22 cellular contexts compared by ENCODE assay signal in the genomic region with DNA sequence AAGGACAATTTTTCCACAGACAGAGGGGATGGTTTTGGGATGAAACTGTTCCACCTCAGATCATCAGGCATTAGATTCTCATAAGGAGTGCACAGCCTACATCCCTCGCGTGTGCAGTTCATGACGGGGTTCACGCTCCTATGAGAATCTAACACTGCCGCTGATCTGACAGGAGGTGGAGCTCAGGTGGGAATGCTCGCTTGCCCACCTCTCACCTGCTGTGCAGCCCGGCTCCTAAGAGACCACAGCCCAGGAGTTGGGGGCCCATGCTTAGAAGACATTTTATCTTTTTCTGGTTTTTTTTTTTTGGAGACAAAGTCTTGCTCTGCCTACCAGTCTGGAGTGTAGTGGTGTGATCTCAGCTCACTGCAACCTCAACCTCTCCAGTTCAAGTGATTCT. TPM values are rescaled to one million over a fixed set of nuclear protein-coding genes. Genes with fewer than 3 reads are reported as not detected.
DNase-seq lines count a peak whose midpoint lies in the region; ATAC-seq, FAIRE-seq and TF ChIP-seq lines count a peak whose summit lies in the region.
"Had no signal": no experiment of that assay in that cellular context is flagged by ENCODE, and none has a peak within 500 bp of the region (broad histone marks: within the 10 kb centered on the region; RNA-seq: fewer than 3 reads in every experiment).

No MANE protein-coding gene starts in this region.

- no peaks in the 10 kb centered on the region for H3K27me3 Mint-ChIP-seq in activated CD8-positive, alpha-beta T cell treated with anti-CD3 and anti-CD28 coated beads, Interleukin-2, amount 10 ng/mL, durations not matched to agents 7 days and 5 days (ENCODE audit: low read depth)
- H3K27me3 Mint-ChIP-seq in activated CD8-positive, alpha-beta T cell treated with anti-CD3 and anti-CD28 coated beads for 36 hours = no peaks in the 10 kb centered on the region
- no peaks in the 10 kb centered on the region for H3K27me3 Mint-ChIP-seq in IgD-negative memory B cell

- peaks cover 55% of the 10 kb centered on the region for H3K4me1 Mint-ChIP-seq in activated CD8-positive, alpha-beta T cell treated with anti-CD3 and anti-CD28 coated beads, Interleukin-2, amount 10 ng/mL, durations not matched to agents 7 days and 5 days (ENCODE audit: low read depth)
- H3K4me1 Mint-ChIP-seq in activated CD8-positive, alpha-beta T cell treated with anti-CD3 and anti-CD28 coated beads for 36 hours (ENCODE audit: low read depth) = peaks cover 78% of the 10 kb centered on the region
- peaks cover 60 to 73% (median 64%) of the 10 kb centered on the region in 3 donors for H3K4me1 Mint-ChIP-seq in IgD-negative memory B cell

- no peak overlapping the region for H3K56ac ChIP-seq in H1 (replicated peaks; ENCODE audit: insufficient read length, low read depth, low read length)

- H3K18ac ChIP-seq in H1 (ENCODE audit: extremely low read depth, low read length) = no peak overlapping the region; the same call in 1 of the 2 replicates

- H4K8ac ChIP-seq in H1 (ENCODE audit: extremely low read depth, insufficient read depth, low read length) = no peak overlapping the region

- intact Hi-C loops in activated CD8-positive, alpha-beta T cell treated with anti-CD3 and anti-CD28 coated beads for 36 hours (cut with micrococcal nuclease) = no loop called here
- intact Hi-C loops in posterior vena cava (cut with DNase I) = loop anchor here in 1 of 2 donors (5.0 kb wide), 1 partner anchor 78 kb away; no protein-coding TSS in a partner anchor

- no peak overlapping the region for H2BK20ac ChIP-seq in H1 (ENCODE audit: low read length)

- peaks cover 8 to 30% (median 19%) of the 10 kb centered on the region in 4 experiments; a peak in 7 of 8 replicates for H3K36me3 ChIP-seq in H1 (ENCODE audit: control insufficient read depth in 2 of 4, insufficient read depth in 4 of 4, low read length in 3 of 4)
- H3K36me3 ChIP-seq in SK-N-SH (replicated peaks in 1 of 2; ENCODE audit: control insufficient read depth in 1 of 2, insufficient read depth in 2 of 2, low read length in 1 of 2) = peaks cover 12 to 37% of the 10 kb centered on the region in 2 experiments

- H2BK15ac ChIP-seq in H1 (ENCODE audit: low read length) = no peak overlapping the region

- peaks cover 3% of the 10 kb centered on the region for H3F3A ChIP-seq in SK-N-SH (replicated peaks; ENCODE audit: insufficient read depth)

- H2BK12ac ChIP-seq in H1 (ENCODE audit: low read depth, low read length) = no peak overlapping the region

- WGBS in H1 (ENCODE audit: extremely low coverage in 1 of 2, insufficient coverage in 1 of 2, insufficient read length in 1 of 2, insufficient replicate concordance in 2 of 2, low coverage in 1 of 2, low lambda C conversion rate in 2 of 2, missing lambda C conversion rate in 1 of 2), 2 experiments = 94% methylated on average over 7 of the region's 7 CpGs; no CpG with 5 or more reads in 1 of the 2 experiments
- 98% methylated on average over 7 of the region's 7 CpGs for WGBS in SK-N-SH (ENCODE audit: low lambda C conversion rate)

- TF ChIP-seq RAD21 in H1 (IDR thresholded peaks at IDR 0.05 in 1 of 2, conservative IDR thresholded peaks at IDR 0.05 in 1 of 2; ENCODE audit: low read depth in 2 of 2, low read length in 2 of 2) (no peak), SK-N-SH (IDR thresholded peaks at IDR 0.05; ENCODE audit: low read length) (no peak)

- FAIRE-seq in H1 (lab: Jason Lieb, UNC) = no peak
- FAIRE-seq: GM19239, HTR-8/SVneo had no signal

- peak overlapping the region; percentile 63 for H3K27ac Mint-ChIP-seq in activated CD8-positive, alpha-beta T cell treated with anti-CD3 and anti-CD28 coated beads, Interleukin-2, amount 10 ng/mL, durations not matched to agents 7 days and 5 days
- H3K27ac Mint-ChIP-seq in activated CD8-positive, alpha-beta T cell treated with anti-CD3 and anti-CD28 coated beads for 36 hours = no peak overlapping the region
- H3K27ac Mint-ChIP-seq in IgD-negative memory B cell = peak overlapping the region in 2 of 3 donors; percentile 37 to 83

- H2BK120ac ChIP-seq in H1 (replicated peaks; ENCODE audit: low read depth, low read length) = no peak overlapping the region

- H2AFZ ChIP-seq in H1 (ENCODE audit: low read length) (no peak overlapping the region), SK-N-SH (ENCODE audit: low read depth) (no peak overlapping the region)
- H2AFZ ChIP-seq: GM23248 had no signal

- no peaks in the 10 kb centered on the region for H3K27me3 ChIP-seq in H1 (replicated peaks in 1 of 4; ENCODE audit: control insufficient read depth in 3 of 4, extremely low read depth in 1 of 4, insufficient read depth in 3 of 4, low read length in 3 of 4)
- H3K27me3 ChIP-seq in SK-N-SH (ENCODE audit: insufficient read depth) = no peaks in the 10 kb centered on the region
- H3K27me3 ChIP-seq: Peyer's patch had no signal

- H4K5ac ChIP-seq in H1 (ENCODE audit: insufficient read length, low read depth, low read length) = no peak overlapping the region

- H3K9me3 ChIP-seq in H1 (ENCODE audit: insufficient read depth in 2 of 2, low read depth in 1 of 2, low read length in 1 of 2) (peaks cover 0 to 4% of the 10 kb centered on the region in 2 experiments; a peak in 1 of 4 replicates), SK-N-SH (no peaks in the 10 kb centered on the region)
- H3K9me3 ChIP-seq: Caco-2, Peyer's patch had no signal

- no peak overlapping the region for H3K23ac ChIP-seq in H1 (ENCODE audit: insufficient read length)

- no peak for ATAC-seq in activated CD8-positive, alpha-beta T cell treated with anti-CD3 and anti-CD28 coated beads, Interleukin-2, amount 10 ng/mL, durations not matched to agents 7 days and 5 days
- ATAC-seq in activated CD8-positive, alpha-beta T cell treated with anti-CD3 and anti-CD28 coated beads for 36 hours = no peak
- ATAC-seq: Right ventricle myocardium inferior had no signal

- no peak overlapping the region for H3K4ac ChIP-seq in H1 (replicated peaks; ENCODE audit: insufficient read length, low read depth, low read length)

- H3K4me1 ChIP-seq in H1 (replicated peaks in 1 of 4; ENCODE audit: control insufficient read depth in 3 of 4, insufficient read depth in 4 of 4, low read length in 3 of 4) (no peaks in the 10 kb centered on the region; a peak in 1 of 7 replicates), SK-N-SH (ENCODE audit: control insufficient read depth in 1 of 2, insufficient read depth in 2 of 2, low read depth in 1 of 2, low read length in 1 of 2) (peaks cover 0 to 16% of the 10 kb centered on the region in 2 experiments; a peak in 1 of 4 replicates)
- H3K4me1 ChIP-seq: Caco-2 had no signal

- H2AK5ac ChIP-seq in H1 (ENCODE audit: low read depth, low read length) = no peak overlapping the region

- H3K36me3 Mint-ChIP-seq in activated CD8-positive, alpha-beta T cell treated with anti-CD3 and anti-CD28 coated beads, Interleukin-2, amount 10 ng/mL, durations not matched to agents 7 days and 5 days (ENCODE audit: low read depth) = peaks cover 69% of the 10 kb centered on the region
- H3K36me3 Mint-ChIP-seq in activated CD8-positive, alpha-beta T cell treated with anti-CD3 and anti-CD28 coated beads for 36 hours (ENCODE audit: low read depth) = peaks cover 75% of the 10 kb centered on the region
- H3K36me3 Mint-ChIP-seq in IgD-negative memory B cell = peaks cover 6% of the 10 kb centered on the region

- no peak overlapping the region for H4K91ac ChIP-seq in H1 (replicated peaks; ENCODE audit: insufficient read length, low read length)

- H3K27ac ChIP-seq in H1 (ENCODE audit: low read depth, low read length) (no peak overlapping the region), SK-N-SH (ENCODE audit: low read depth in 2 of 2, low read length in 1 of 2) (no peak overlapping the region)
- H3K27ac ChIP-seq: 22Rv1 had no signal

- H3K14ac ChIP-seq in H1 (ENCODE audit: insufficient read length) = no peak overlapping the region

- no peaks in the 10 kb centered on the region for H3K9me2 ChIP-seq in SK-N-SH

- peaks cover 84 to 100% of the 10 kb centered on the region in 2 experiments for H3K79me2 ChIP-seq in H1 (ENCODE audit: control insufficient read depth in 1 of 2, insufficient read depth in 2 of 2, low read length in 2 of 2)
- peaks cover 100% of the 10 kb centered on the region for H3K79me2 ChIP-seq in SK-N-SH (ENCODE audit: insufficient read depth)

- TF ChIP-seq EP300 in H1 (IDR thresholded peaks at IDR 0.05; ENCODE audit: borderline replicate concordance in 1 of 2, low read depth in 2 of 2, low read length in 2 of 2) = no peak
- TF ChIP-seq EP300 in SK-N-SH (IDR thresholded peaks at IDR 0.05; ENCODE audit: borderline replicate concordance in 1 of 2, low read depth in 1 of 2, low read length in 1 of 2) = no peak

- no peak for TF ChIP-seq POLR2A in H1 (IDR thresholded peaks at IDR 0.05; ENCODE audit: control extremely low read depth in 1 of 2, low read depth in 2 of 2, low read length in 2 of 2)

- no peak for DNase-seq in activated CD8-positive, alpha-beta T cell treated with anti-CD3 and anti-CD28 coated beads, Interleukin-2, amount 10 ng/mL, durations not matched to agents 7 days and 5 days
- no peak for DNase-seq in activated CD8-positive, alpha-beta T cell treated with anti-CD3 and anti-CD28 coated beads for 36 hours
- DNase-seq in H1 (ENCODE audit: low read depth in 1 of 2, low spot score in 2 of 2) (no peak), posterior vena cava (ENCODE audit: low spot score) (peak; percentile 15), SK-N-SH (no peak), NCI-H748 treated with DMSO at 0.1 percent for 48 hours (lab: John Stamatoyannopoulos, UW) (no peak), middle frontal gyrus (ENCODE audit: extremely low spot score, low spot score) (no peak)
- DNase-seq: AML-193; Caco-2; GDM1; GM23248; HCEC 1CT; NCI-H1092 treated with DMSO at 0.1 percent for 48 hours; NCI-H2081; NK-92 treated with Interleukin-12 subunit alpha and Interleukin-12 subunit beta, amount 100 ng/mL, for 24 hours; Peyer's patch had no signal

- H3K4me3 Mint-ChIP-seq in activated CD8-positive, alpha-beta T cell treated with anti-CD3 and anti-CD28 coated beads, Interleukin-2, amount 10 ng/mL, durations not matched to agents 7 days and 5 days = no peak overlapping the region
- H3K4me3 Mint-ChIP-seq in activated CD8-positive, alpha-beta T cell treated with anti-CD3 and anti-CD28 coated beads for 36 hours = no peak overlapping the region
- no peak overlapping the region for H3K4me3 Mint-ChIP-seq in IgD-negative memory B cell

- H3K9me3 Mint-ChIP-seq in activated CD8-positive, alpha-beta T cell treated with anti-CD3 and anti-CD28 coated beads, Interleukin-2, amount 10 ng/mL, durations not matched to agents 7 days and 5 days (ENCODE audit: insufficient read depth) = no peaks in the 10 kb centered on the region
- H3K9me3 Mint-ChIP-seq in activated CD8-positive, alpha-beta T cell treated with anti-CD3 and anti-CD28 coated beads for 36 hours = no peaks in the 10 kb centered on the region
- no peaks in the 10 kb centered on the region for H3K9me3 Mint-ChIP-seq in IgD-negative memory B cell

- H2BK5ac ChIP-seq in H1 (ENCODE audit: low read depth, low read length) = no peak overlapping the region

- CTCF ChIA-PET in activated CD8-positive, alpha-beta T cell treated with anti-CD3 and anti-CD28 coated beads, Interleukin-2, amount 10 ng/mL, durations not matched to agents 7 days and 5 days (lab: Charles Lee) = interaction anchor here (1.6 kb wide), 1 partner anchor 9 kb away, joined by 3 read pairs; no protein-coding TSS in a partner anchor
- CTCF ChIA-PET in activated CD8-positive, alpha-beta T cell treated with anti-CD3 and anti-CD28 coated beads for 36 hours (lab: Charles Lee) = interaction anchor here (3.2 kb wide), 1 partner anchor 31 kb away, joined by 14 read pairs; no protein-coding TSS in a partner anchor
- CTCF ChIA-PET in H1 (lab: Charles Lee; ENCODE audit: partially characterized antibody) (interaction anchor here (0.6 to 3.2 kb wide), 9 partner anchors 12 to 96 kb away, joined by 3 to 16 read pairs (median 3); no protein-coding TSS in a partner anchor), SK-N-SH (lab: Yijun Ruan, JAX) (interaction anchor here (1.3 kb wide), 1 partner anchor 8 kb away, joined by 3 read pairs; no protein-coding TSS in a partner anchor)

- peaks cover 11% of the 10 kb centered on the region for H3K79me1 ChIP-seq in H1 (ENCODE audit: low read depth, low read length)

- POLR2A ChIA-PET in activated CD8-positive, alpha-beta T cell treated with anti-CD3 and anti-CD28 coated beads, Interleukin-2, amount 10 ng/mL, durations not matched to agents 7 days and 5 days (lab: Charles Lee) = interaction anchor here (1.3 to 1.5 kb wide), 2 partner anchors 11 to 34 kb away, joined by 4 to 5 read pairs; no protein-coding TSS in a partner anchor
- POLR2A ChIA-PET in activated CD8-positive, alpha-beta T cell treated with anti-CD3 and anti-CD28 coated beads for 36 hours (lab: Charles Lee) = interaction anchor here (1.3 to 2.5 kb wide), 2 partner anchors 11 to 13 kb away, joined by 5 to 13 read pairs; no protein-coding TSS in a partner anchor
- POLR2A ChIA-PET in H1 (lab: Charles Lee; ENCODE audit: partially characterized antibody) (interaction anchor here (1.0 to 5.2 kb wide), 3 partner anchors 8 to 13 kb away, joined by 3 to 32 read pairs (median 4); no protein-coding TSS in a partner anchor), SK-N-SH (lab: Yijun Ruan, JAX) (no interaction called here)

- no peak for TF ChIP-seq CTCF in activated CD8-positive, alpha-beta T cell treated with anti-CD3 and anti-CD28 coated beads for 36 hours (IDR thresholded peaks at IDR 0.05)
- TF ChIP-seq CTCF in H1 (IDR thresholded peaks at IDR 0.05; ENCODE audit: control extremely low read depth in 1 of 3, insufficient read depth in 1 of 3, low read depth in 1 of 3, low read length in 3 of 3) (no peak), SK-N-SH (IDR thresholded peaks at IDR 0.05) (no peak)

- H4K20me1 ChIP-seq in H1 (replicated peaks in 1 of 2; ENCODE audit: control insufficient read depth in 1 of 2, insufficient read depth in 2 of 2, low read length in 2 of 2) (peaks cover 35 to 58% of the 10 kb centered on the region in 2 experiments), SK-N-SH (ENCODE audit: insufficient read depth) (peaks cover 100% of the 10 kb centered on the region)

- no peak overlapping the region for H3K9ac ChIP-seq in H1 (replicated peaks in 1 of 4; ENCODE audit: extremely low read depth in 1 of 4, low read depth in 3 of 4, low read length in 3 of 4)
- no peak overlapping the region for H3K9ac ChIP-seq in SK-N-SH
- H3K9ac ChIP-seq: GM23248 had no signal

- H3K4me2 ChIP-seq in H1 (ENCODE audit: insufficient read depth in 1 of 2, low read depth in 2 of 2, low read length in 2 of 2) = no peak overlapping the region
- no peak overlapping the region for H3K4me2 ChIP-seq in SK-N-SH

- H3K23me2 ChIP-seq in H1 (ENCODE audit: low read depth, low read length) = no peaks in the 10 kb centered on the region

- no peak overlapping the region for H3K4me3 ChIP-seq in H1 (ENCODE audit: extremely low read depth in 1 of 4, insufficient read depth in 2 of 4, low read depth in 3 of 4, low read length in 4 of 4)
- no peak overlapping the region for H3K4me3 ChIP-seq in SK-N-SH (ENCODE audit: low read depth in 2 of 2, low read length in 1 of 2)
- H3K4me3 ChIP-seq: GM23248, Peyer's patch had no signal

RNA-seq across cellular contexts. Expression of a gene that starts 16.0 kb away (rescaled TPM):
- total RNA-seq in activated CD8-positive, alpha-beta T cell treated with anti-CD3 and anti-CD28 coated beads, Interleukin-2, amount 10 ng/mL, durations not matched to agents 7 days and 5 days = 100 to 1,000 TPM; 398 TPM
- 100 to 1,000 TPM; 318 to 330 TPM for total RNA-seq in activated CD8-positive, alpha-beta T cell treated with anti-CD3 and anti-CD28 coated beads for 36 hours
- polyA plus RNA-seq in IgD-negative memory B cell (40.0 TPM), H1 (2011; rRNA removed) (343 and 372 TPM in 2 replicates), SK-N-SH (2012; rRNA removed) (355 and 364 TPM in 2 replicates)
- total RNA-seq in H1 (2021; fragmentation: NEBNext Ultra II Directional; extraction: Animal tissue kit (Norgen Biotek cat#: 25700)) = 382 and 394 TPM in 2 replicates
- polyA plus RNA-seq in H1 (2011; cell fraction: cytosol; rRNA removed) = 391 TPM
- 286 TPM for polyA plus RNA-seq in H1 (2011; cell fraction: nucleus; rRNA removed)
- 256 to 341 TPM (median 318 TPM) in 4 replicates for polyA plus RNA-seq in H1 (2012, experiment 1 of 2)
- 110 TPM for polyA plus RNA-seq in H1 (2012, experiment 2 of 2)
- 180 TPM for polyA plus RNA-seq in H1 (2013, experiment 1 of 2)
- polyA plus RNA-seq in H1 (2013, experiment 2 of 2) = 186 TPM
- polyA minus RNA-seq in H1 (2011; rRNA and poly(A)+ RNA removed) = 482 and 536 TPM in 2 replicates
- polyA minus RNA-seq in H1 (2011; cell fraction: cytosol; rRNA and poly(A)+ RNA removed) = 250 TPM
- 104 TPM for polyA minus RNA-seq in H1 (2011; cell fraction: nucleus; rRNA and poly(A)+ RNA removed)
- 100 to 1,000 TPM; 318 to 379 TPM for total RNA-seq in posterior vena cava
- 284 and 376 TPM in 2 replicates for polyA plus RNA-seq in SK-N-SH (2012; cell fraction: cytosol; rRNA removed)
- 202 and 299 TPM in 2 replicates for polyA plus RNA-seq in SK-N-SH (2012; cell fraction: nucleus; rRNA removed)

RNA-seq across cellular contexts. Expression of a gene that starts 40.2 kb away (rescaled TPM):
- under 1 TPM; 0.21 to 0.42 TPM for total RNA-seq in activated CD8-positive, alpha-beta T cell treated with anti-CD3 and anti-CD28 coated beads, Interleukin-2, amount 10 ng/mL, durations not matched to agents 7 days and 5 days
- under 1 TPM; 0.47 to 0.76 TPM for total RNA-seq in activated CD8-positive, alpha-beta T cell treated with anti-CD3 and anti-CD28 coated beads for 36 hours
- polyA plus RNA-seq in IgD-negative memory B cell (not detected), H1 (2011; rRNA removed) (0.54 and 0.96 TPM in 2 replicates), SK-N-SH (2012; rRNA removed) (0.87 and 1.3 TPM in 2 replicates)
- total RNA-seq in H1 (2021; fragmentation: NEBNext Ultra II Directional; extraction: Animal tissue kit (Norgen Biotek cat#: 25700)) = 0.92 and 1.3 TPM in 2 replicates
- 1.4 TPM for polyA plus RNA-seq in H1 (2011; cell fraction: cytosol; rRNA removed)
- 4.8 TPM for polyA plus RNA-seq in H1 (2011; cell fraction: nucleus; rRNA removed)
- polyA plus RNA-seq in H1 (2012, experiment 1 of 2) = 1.3 to 1.9 TPM (median 1.7 TPM) in 4 replicates
- polyA plus RNA-seq in H1 (2012, experiment 2 of 2) = 0.84 TPM
- 0.65 TPM for polyA plus RNA-seq in H1 (2013, experiment 1 of 2)
- polyA plus RNA-seq in H1 (2013, experiment 2 of 2) = 0.63 TPM
- polyA minus RNA-seq in H1 (2011; rRNA and poly(A)+ RNA removed) = 0.09 and 0.15 TPM in 2 replicates
- polyA minus RNA-seq in H1 (2011; cell fraction: cytosol; rRNA and poly(A)+ RNA removed) = not detected
- polyA minus RNA-seq in H1 (2011; cell fraction: nucleus; rRNA and poly(A)+ RNA removed) = 1.5 TPM
- total RNA-seq in posterior vena cava = under 1 TPM in 1 of 2 donors, not detected in 1; 0.37 TPM
- polyA plus RNA-seq in SK-N-SH (2012; cell fraction: cytosol; rRNA removed) = 0.03 TPM in 2 replicates
- 8.0 and 11.4 TPM in 2 replicates for polyA plus RNA-seq in SK-N-SH (2012; cell fraction: nucleus; rRNA removed)
- total RNA-seq: Peyer's patch, Right ventricle myocardium inferior had no signal
- polyA plus RNA-seq: GM23248 had no signal

RNA-seq across cellular contexts. Expression of a gene that starts 44.2 kb away (rescaled TPM):
- under 1 TPM in 1 of 2 experiments, not detected in 1; 0.70 TPM for total RNA-seq in activated CD8-positive, alpha-beta T cell treated with anti-CD3 and anti-CD28 coated beads, Interleukin-2, amount 10 ng/mL, durations not matched to agents 7 days and 5 days
- total RNA-seq in activated CD8-positive, alpha-beta T cell treated with anti-CD3 and anti-CD28 coated beads for 36 hours = 1 to 10 TPM; 2.1 to 2.2 TPM
- not detected for polyA plus RNA-seq in IgD-negative memory B cell
- total RNA-seq in H1 (2021; fragmentation: NEBNext Ultra II Directional; extraction: Animal tissue kit (Norgen Biotek cat#: 25700)) = 14.6 and 15.0 TPM in 2 replicates
- polyA plus RNA-seq in H1 (2011; rRNA removed) = 30.2 and 46.3 TPM in 2 replicates
- 20.9 TPM for polyA plus RNA-seq in H1 (2011; cell fraction: cytosol; rRNA removed)
- 36.1 TPM for polyA plus RNA-seq in H1 (2011; cell fraction: nucleus; rRNA removed)
- 8.4 to 15.3 TPM (median 14.6 TPM) in 4 replicates for polyA plus RNA-seq in H1 (2012, experiment 1 of 2)
- polyA plus RNA-seq in H1 (2012, experiment 2 of 2) = 15.3 TPM
- 21.5 TPM for polyA plus RNA-seq in H1 (2013, experiment 1 of 2)
- 22.3 TPM for polyA plus RNA-seq in H1 (2013, experiment 2 of 2)
- 5.1 and 6.6 TPM in 2 replicates for polyA minus RNA-seq in H1 (2011; rRNA and poly(A)+ RNA removed)
- polyA minus RNA-seq in H1 (2011; cell fraction: cytosol; rRNA and poly(A)+ RNA removed) = 6.2 TPM
- 11.6 TPM for polyA minus RNA-seq in H1 (2011; cell fraction: nucleus; rRNA and poly(A)+ RNA removed)
- total RNA-seq in posterior vena cava = not detected
- polyA plus RNA-seq in SK-N-SH (2012; rRNA removed) = 3.8 and 4.8 TPM in 2 replicates
- polyA plus RNA-seq in SK-N-SH (2012; cell fraction: cytosol; rRNA removed) = 1.7 and 2.8 TPM in 2 replicates
- polyA plus RNA-seq in SK-N-SH (2012; cell fraction: nucleus; rRNA removed) = 8.9 and 11.6 TPM in 2 replicates
- total RNA-seq: GM23248, SK-MEL-5 had no signal
